In the genomic region with DNA sequence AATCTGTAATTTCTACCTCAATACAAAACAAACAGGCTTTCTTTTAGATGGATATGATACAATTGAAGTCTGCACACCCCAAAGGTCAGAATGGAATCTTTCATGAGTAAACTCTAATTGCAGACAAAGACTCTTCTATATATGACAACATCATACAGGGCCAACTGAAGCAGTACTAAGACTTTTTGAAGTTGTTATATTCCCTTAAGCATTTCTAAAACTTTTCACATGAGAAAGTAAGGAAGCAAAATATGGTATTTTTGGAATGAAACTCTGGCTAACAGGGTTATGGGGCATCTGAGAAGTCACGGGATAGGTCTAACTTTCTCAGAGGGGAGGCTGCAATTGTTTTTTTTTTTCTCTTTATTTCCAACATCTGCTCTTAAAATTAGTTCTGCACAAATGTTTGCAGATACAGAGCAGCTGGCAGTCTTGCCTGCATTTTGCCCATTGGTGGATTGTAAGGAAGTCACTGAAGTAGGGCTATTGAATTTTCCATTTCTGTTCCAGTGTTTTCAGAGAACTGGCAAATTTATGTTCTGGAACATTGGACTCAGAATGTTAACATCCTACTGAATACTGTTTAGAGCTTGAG, we compare ENCODE assay signal across 25 cellular contexts. TPM values are rescaled to one million over a fixed set of nuclear protein-coding genes. Genes with fewer than 3 reads are reported as not detected.
DNase-seq lines count a peak whose midpoint lies in the region; ATAC-seq, FAIRE-seq and TF ChIP-seq lines count a peak whose summit lies in the region.
"Had no signal": no experiment of that assay in that cellular context is flagged by ENCODE, and none has a peak within 500 bp of the region (broad histone marks: within the 10 kb centered on the region; RNA-seq: fewer than 3 reads in every experiment).

No MANE protein-coding gene starts in this region.

- POLR2A ChIA-PET in A549 (lab: Yijun Ruan, JAX) = no interaction called here

- H3K27ac ChIP-seq in A549 (no peak overlapping the region), dorsolateral prefrontal cortex (peak overlapping the region in 58 of 59 donors; percentile 19 to 90 (median 76)), upper lobe of left lung (no peak overlapping the region)
- H3K27ac ChIP-seq: brain microvascular endothelial cell, lower lobe of right lung, prostate gland, SK-N-MC, thoracic aorta had no signal

- no peak overlapping the region for H3K4me2 ChIP-seq in A549

- H3K4me3 ChIP-seq in A549 (no peak overlapping the region), dorsolateral prefrontal cortex (peak overlapping the region in 16 of 59 donors; percentile 0 to 45 (median 14)), mucosa of descending colon (no peak overlapping the region), upper lobe of left lung (no peak overlapping the region)
- H3K4me3 ChIP-seq: lower lobe of right lung, prostate gland, SK-N-MC, thoracic aorta had no signal

- TF ChIP-seq POLR2A in A549 (IDR thresholded peaks at IDR 0.05; ENCODE audit: low read length) = no peak
- no peak for TF ChIP-seq POLR2A in upper lobe of left lung (IDR thresholded peaks at IDR 0.05)

- no peak for TF ChIP-seq EP300 in A549 (IDR thresholded peaks at IDR 0.05)
- no peak for TF ChIP-seq EP300 in upper lobe of left lung (IDR thresholded peaks at IDR 0.05)

- no peak for ATAC-seq in A549
- ATAC-seq in mucosa of descending colon = peak; percentile 26
- ATAC-seq in GM19023 (IDR thresholded peaks at IDR 0.05; ENCODE audit: unreplicated experiment) = no peak
- ATAC-seq in upper lobe of left lung (ENCODE audit: low FRiP score in 2 of 2) = no peak
- ATAC-seq in GM18873 (IDR thresholded peaks at IDR 0.05; ENCODE audit: low FRiP score, unreplicated experiment) = no peak
- ATAC-seq: activated CD8-positive, alpha-beta T cell treated with anti-CD3 and anti-CD28 coated beads for 36 hours; lower lobe of right lung; naive thymus-derived CD4-positive, alpha-beta T cell; PC-3 had no signal

- intact Hi-C loops in dorsolateral prefrontal cortex (cut with DNase I) = no loop called here
- intact Hi-C loops in mucosa of descending colon (cut with DNase I, micrococcal nuclease) = no loop called here

- TF ChIP-seq RAD21 in A549 (conservative IDR thresholded peaks at IDR 0.05 in 1 of 2, IDR thresholded peaks at IDR 0.05 in 1 of 2) = no peak

- H3K27me3 ChIP-seq in dorsolateral prefrontal cortex (no peaks in the 10 kb centered on the region), upper lobe of left lung (no peaks in the 10 kb centered on the region)
- H3K27me3 ChIP-seq: brain microvascular endothelial cell had no signal

- 86% methylated on average over 1 of the region's 1 CpG for WGBS in A549 (ENCODE audit: missing lambda C conversion rate)
- 86 to 90% methylated on average over 1 of the region's 1 CpG for WGBS in upper lobe of left lung, 2 donors

- H3K9me3 ChIP-seq in A549 (no peaks in the 10 kb centered on the region), mucosa of descending colon (no peaks in the 10 kb centered on the region), upper lobe of left lung (no peaks in the 10 kb centered on the region)
- H3K9me3 ChIP-seq: lower lobe of right lung, prostate gland, thoracic aorta had no signal

- no peaks in the 10 kb centered on the region for H3K4me1 ChIP-seq in A549
- peaks cover 6% of the 10 kb centered on the region for H3K4me1 ChIP-seq in mucosa of descending colon (ENCODE audit: low read depth)
- peaks cover 0 to 7% (median 0%) of the 10 kb centered on the region in 4 donors for H3K4me1 ChIP-seq in upper lobe of left lung
- H3K4me1 ChIP-seq: prostate gland had no signal

- CTCF ChIA-PET in A549 (lab: Yijun Ruan, JAX) = interaction anchor here (5.4 kb wide), 1 partner anchor 60 kb away, joined by 25 read pairs; the partner anchor contains the start of gene SSH2

- H3K36me3 ChIP-seq in mucosa of descending colon (ENCODE audit: low read depth) (no peaks in the 10 kb centered on the region), upper lobe of left lung (no peaks in the 10 kb centered on the region)
- H3K36me3 ChIP-seq: brain microvascular endothelial cell, lower lobe of right lung, prostate gland, thoracic aorta had no signal

- TF ChIP-seq CTCF in A549 (IDR thresholded peaks at IDR 0.05) = no peak
- peak in 1 of 56 donors; percentile 8 for TF ChIP-seq CTCF in dorsolateral prefrontal cortex (IDR thresholded peaks at IDR 0.05 in 54 of 56, conservative IDR thresholded peaks at IDR 0.05 in 2 of 56; ENCODE audit: low read depth in 1 of 56, partially characterized antibody in 56 of 56)
- no peak for TF ChIP-seq CTCF in mucosa of descending colon (IDR thresholded peaks at IDR 0.05)
- no peak for TF ChIP-seq CTCF in upper lobe of left lung (IDR thresholded peaks at IDR 0.05)

- peak; percentile 77 for FAIRE-seq in A549 (lab: Jason Lieb, UNC)

- no peak for DNase-seq in A549 (ENCODE audit: low read depth in 1 of 2, low spot score in 1 of 2)
- DNase-seq in LHCN-M2 (ENCODE audit: low read depth) = peak; percentile 22
- no peak for DNase-seq in dorsolateral prefrontal cortex
- DNase-seq in mucosa of descending colon = no peak
- DNase-seq in upper lobe of left lung = no peak
- DNase-seq in activated naive CD4-positive, alpha-beta T cell treated with Interleukin-2 at 50 U/mL for 16 hours = no peak
- DNase-seq: activated CD4-positive, CD25-positive, alpha-beta regulatory T cell; activated CD8-positive, alpha-beta T cell treated with anti-CD3 and anti-CD28 coated beads for 36 hours; activated naive CD4-positive, alpha-beta T cell treated with anti-CD3 and anti-CD28 coated beads, Interleukin-2, amount 10 ng/mL, durations not matched to agents 7 days and 5 days; activated T-cell treated with anti-CD3 and anti-CD28 coated beads, Interleukin-2, amount 50 U/mL, for 24 hours; brain microvascular endothelial cell; CD8-positive, alpha-beta memory T cell; dermis blood vessel endothelial cell; H9; head of caudate nucleus; lower lobe of right lung; naive thymus-derived CD4-positive, alpha-beta T cell; NCI-H1092; PC-3; stimulated activated CD4-positive, alpha-beta T cell treated with anti-CD3 and anti-CD28 coated beads, Interleukin-12 subunit alpha, Interleukin-12 subunit beta, amount 100 ng/mL, for 4 hours had no signal

TF ChIP-seq in A549, 52 proteins besides CTCF, POLR2A, EP300 and RAD21 (continues in another document):
- TF ChIP-seq MAZ (IDR thresholded peaks at IDR 0.05; ENCODE audit: borderline replicate concordance, low read depth, low read length) (no peak), ZNF302 (CRISPR knock-in tag; IDR thresholded peaks at IDR 0.05) (no peak), NFE2L2 (conservative IDR thresholded peaks at IDR 0.05; ENCODE audit: low read length) (no peak), RFX5 (IDR thresholded peaks at IDR 0.05) (no peak), CBX8 (IDR thresholded peaks at IDR 0.05) (no peak), RARB (CRISPR knock-in tag; IDR thresholded peaks at IDR 0.05) (no peak), MYC (IDR thresholded peaks at IDR 0.05; ENCODE audit: borderline replicate concordance, low read length) (no peak), GATA3 (IDR thresholded peaks at IDR 0.05; ENCODE audit: borderline replicate concordance) (no peak), E2F6 (IDR thresholded peaks at IDR 0.05; ENCODE audit: borderline replicate concordance, low read depth) (no peak), BCL3 (IDR thresholded peaks at IDR 0.05) (no peak), HMGXB4 (CRISPR knock-in tag; IDR thresholded peaks at IDR 0.05; ENCODE audit: borderline replicate concordance) (no peak), JUNB (IDR thresholded peaks at IDR 0.05) (no peak), NPAS2 (CRISPR knock-in tag; IDR thresholded peaks at IDR 0.05; ENCODE audit: borderline replicate concordance) (no peak)
- TF ChIP-seq, protein P1, sequence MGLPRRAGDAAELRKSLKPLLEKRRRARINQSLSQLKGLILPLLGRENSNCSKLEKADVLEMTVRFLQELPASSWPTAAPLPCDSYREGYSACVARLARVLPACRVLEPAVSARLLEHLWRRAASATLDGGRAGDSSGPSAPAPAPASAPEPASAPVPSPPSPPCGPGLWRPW (IDR thresholded peaks at IDR 0.05) = no peak

RNA-seq across cellular contexts. Expression of gene SSH2, which starts 59.1 kb away (rescaled TPM):
- polyA plus RNA-seq in A549 (2011; rRNA removed) = 24.5 and 24.8 TPM in 2 replicates
- 18.0 and 21.0 TPM in 2 replicates for polyA plus RNA-seq in A549 (2012; cell fraction: cytosol; rRNA removed)
- polyA plus RNA-seq in A549 (2012; cell fraction: nucleus; rRNA removed) = 9.9 and 13.7 TPM in 2 replicates
- 20.1 to 23.1 TPM (median 20.7 TPM) in 3 replicates for polyA plus RNA-seq in A549 (2017; fragmentation: RNase III; extraction: RNeasy Plus Mini Kit Qiagen cat#74134 plus additional on column Dnase treatment)
- polyA minus RNA-seq in A549 (2011; rRNA and poly(A)+ RNA removed) = 35.6 and 37.2 TPM in 2 replicates
- 10.8 and 16.5 TPM in 2 replicates for total RNA-seq in LHCN-M2 (2014; rRNA removed)
- polyA plus RNA-seq in LHCN-M2 (2012) = 12.5 TPM
- total RNA-seq in dorsolateral prefrontal cortex = 10 to 100 TPM; 36.2 to 84.3 (median 50.8) TPM
- total RNA-seq in mucosa of descending colon = 10 to 100 TPM; 32.1 to 47.8 (median 40.8) TPM
- total RNA-seq in upper lobe of left lung = 10 to 100 TPM; 55.4 to 82.9 (median 67.8) TPM

Comparison
In these comparisons a context has a peak if more than half of its experiments do, and no peak if none do; other contexts are left out.
1. H3K27ac ChIP-seq: peak in dorsolateral prefrontal cortex (58 of 59); none in A549 (0 of 2) and upper lobe of left lung (0 of 4).